33 cellular contexts compared by ENCODE assay signal in genomic region chr2:18557121-18557520, GRCh38. TPM values are rescaled to one million over a fixed set of nuclear protein-coding genes. Genes with fewer than 3 reads are reported as not detected.
"Had no signal": no experiment of that assay in that cellular context is flagged by ENCODE, and none has a peak within 500 bp of the region (broad histone marks: within the 10 kb centered on the region; RNA-seq: fewer than 3 reads in every experiment).

No MANE protein-coding gene starts in this region.

- H3K27ac Mint-ChIP-seq: activated CD4-positive, alpha-beta memory T cell treated with anti-CD3 and anti-CD28 coated beads for 36 hours; activated CD4-positive, alpha-beta T cell treated with anti-CD3 and anti-CD28 coated beads, Interleukin-2, amount 10 ng/mL, durations not matched to agents 24 days and 14 days; activated naive CD4-positive, alpha-beta T cell treated with anti-CD3 and anti-CD28 coated beads for 36 hours; activated naive CD8-positive, alpha-beta T cell treated with anti-CD3 and anti-CD28 coated beads, Interleukin-2, amount 10 ng/mL, durations not matched to agents 7 days and 5 days; activated T-helper 1 cell treated with anti-CD3 and anti-CD28 coated beads, Interleukin-12 subunit alpha, Interleukin-12 subunit beta, Interleukin-2, Interleukin-4 antibody, amounts not matched to agents 30 ng/mL and 10 ng/mL and 1 ng/mL, durations not matched to agents 14 hours and 24 hours and 36 hours; nephron progenitor cell had no signal

- H3K27me3 Mint-ChIP-seq: activated CD4-positive, alpha-beta memory T cell treated with anti-CD3 and anti-CD28 coated beads for 36 hours; activated CD4-positive, alpha-beta T cell treated with anti-CD3 and anti-CD28 coated beads, Interleukin-2, amount 10 ng/mL, durations not matched to agents 24 days and 14 days; activated naive CD8-positive, alpha-beta T cell treated with anti-CD3 and anti-CD28 coated beads, Interleukin-2, amount 10 ng/mL, durations not matched to agents 7 days and 5 days; central memory CD8-positive, alpha-beta T cell had no signal

- DNase-seq: activated CD4-positive, alpha-beta memory T cell treated with anti-CD3 and anti-CD28 coated beads for 36 hours; activated CD4-positive, alpha-beta T cell treated with anti-CD3 and anti-CD28 coated beads, Interleukin-2, amount 10 ng/mL, durations not matched to agents 24 days and 14 days; activated CD4-positive, CD25-positive, alpha-beta regulatory T cell treated with anti-CD3 and anti-CD28 coated beads, Interleukin-2, amount 50 U/mL, for 72 hours; activated CD8-positive, alpha-beta memory T cell treated with anti-CD3 and anti-CD28 coated beads, Interleukin-2, amount 50 U/mL, for 4 hours; activated effector memory CD4-positive, alpha-beta T cell treated with anti-CD3 and anti-CD28 coated beads, Interleukin-2, amount 50 U/mL, for 16 hours; activated naive CD4-positive, alpha-beta T cell treated with anti-CD3 and anti-CD28 coated beads for 36 hours; activated naive CD8-positive, alpha-beta T cell treated with anti-CD3 and anti-CD28 coated beads, Interleukin-2, amount 10 ng/mL, durations not matched to agents 7 days and 5 days; activated T-cell treated with anti-CD3 and anti-CD28 coated beads, Interleukin-2, amount 50 U/mL, for 1 hour; amygdala; effector CD8-positive, alpha-beta T cell; hypothalamus; mammary epithelial cell; nephron progenitor cell; nucleus accumbens; pancreas; spleen; stimulated activated naive CD4-positive, alpha-beta T cell treated with Interleukin-2 at 50 U/mL for 16 hours; T-helper 2 cell had no signal

- ATAC-seq: gastroesophageal sphincter, pancreas had no signal

- H3K27ac ChIP-seq: epithelial cell of prostate, pancreas, prostate gland, tibial nerve had no signal

- H3K36me3 ChIP-seq: breast epithelium, prostate gland had no signal

- H3K4me3 ChIP-seq: breast epithelium, gastroesophageal sphincter, pancreas, prostate gland, spleen, tibial nerve had no signal

- H3K9me3 ChIP-seq: breast epithelium, gastroesophageal sphincter, pancreas, prostate gland, spleen, tibial nerve had no signal

- H3K27me3 ChIP-seq: breast epithelium, gastroesophageal sphincter, pancreas, spleen, tibial nerve had no signal

- H3K4me3 Mint-ChIP-seq: activated CD4-positive, alpha-beta memory T cell treated with anti-CD3 and anti-CD28 coated beads for 36 hours; activated CD4-positive, alpha-beta T cell treated with anti-CD3 and anti-CD28 coated beads, Interleukin-2, amount 10 ng/mL, durations not matched to agents 24 days and 14 days; activated naive CD4-positive, alpha-beta T cell treated with anti-CD3 and anti-CD28 coated beads for 36 hours; activated naive CD8-positive, alpha-beta T cell treated with anti-CD3 and anti-CD28 coated beads, Interleukin-2, amount 10 ng/mL, durations not matched to agents 7 days and 5 days; activated T-helper 1 cell treated with anti-CD3 and anti-CD28 coated beads, Interleukin-12 subunit alpha, Interleukin-12 subunit beta, Interleukin-2, Interleukin-4 antibody, amounts not matched to agents 30 ng/mL and 10 ng/mL and 1 ng/mL, durations not matched to agents 14 hours and 24 hours and 36 hours; central memory CD8-positive, alpha-beta T cell had no signal

- FAIRE-seq: colon, endometrium, pancreas, urothelium cell line had no signal

- H3K9me3 Mint-ChIP-seq: activated CD4-positive, alpha-beta memory T cell treated with anti-CD3 and anti-CD28 coated beads for 36 hours; activated CD4-positive, alpha-beta T cell treated with anti-CD3 and anti-CD28 coated beads, Interleukin-2, amount 10 ng/mL, durations not matched to agents 24 days and 14 days; activated naive CD4-positive, alpha-beta T cell treated with anti-CD3 and anti-CD28 coated beads for 36 hours; activated naive CD8-positive, alpha-beta T cell treated with anti-CD3 and anti-CD28 coated beads, Interleukin-2, amount 10 ng/mL, durations not matched to agents 7 days and 5 days; activated T-helper 1 cell treated with anti-CD3 and anti-CD28 coated beads, Interleukin-12 subunit alpha, Interleukin-12 subunit beta, Interleukin-2, Interleukin-4 antibody, amounts not matched to agents 30 ng/mL and 10 ng/mL and 1 ng/mL, durations not matched to agents 14 hours and 24 hours and 36 hours; central memory CD8-positive, alpha-beta T cell had no signal

RNA-seq across cellular contexts. Expression of gene NT5C1B, which starts 32.2 kb away (rescaled TPM):
- total RNA-seq: activated CD4-positive, alpha-beta memory T cell treated with anti-CD3 and anti-CD28 coated beads for 36 hours; activated CD4-positive, alpha-beta T cell treated with anti-CD3 and anti-CD28 coated beads, Interleukin-2, amount 10 ng/mL, durations not matched to agents 24 days and 14 days; activated CD8-positive, alpha-beta memory T cell treated with anti-CD3 and anti-CD28 coated beads for 36 hours; activated naive CD4-positive, alpha-beta T cell treated with anti-CD3 and anti-CD28 coated beads for 36 hours; activated naive CD8-positive, alpha-beta T cell treated with anti-CD3 and anti-CD28 coated beads, Interleukin-2, amount 10 ng/mL, durations not matched to agents 7 days and 5 days; activated T-helper 1 cell treated with anti-CD3 and anti-CD28 coated beads, Interleukin-12 subunit alpha, Interleukin-12 subunit beta, Interleukin-2, Interleukin-4 antibody, amounts not matched to agents 30 ng/mL and 10 ng/mL and 1 ng/mL, durations not matched to agents 14 hours and 24 hours and 36 hours; breast epithelium; dermis microvascular lymphatic vessel endothelial cell; liver; mucosa of gallbladder; pancreas; spleen; temporal lobe; tibial nerve had no signal
- polyA plus RNA-seq: mammary epithelial cell, spleen had no signal
